ENCODE assay signal across 10 cellular contexts in the genomic region with DNA sequence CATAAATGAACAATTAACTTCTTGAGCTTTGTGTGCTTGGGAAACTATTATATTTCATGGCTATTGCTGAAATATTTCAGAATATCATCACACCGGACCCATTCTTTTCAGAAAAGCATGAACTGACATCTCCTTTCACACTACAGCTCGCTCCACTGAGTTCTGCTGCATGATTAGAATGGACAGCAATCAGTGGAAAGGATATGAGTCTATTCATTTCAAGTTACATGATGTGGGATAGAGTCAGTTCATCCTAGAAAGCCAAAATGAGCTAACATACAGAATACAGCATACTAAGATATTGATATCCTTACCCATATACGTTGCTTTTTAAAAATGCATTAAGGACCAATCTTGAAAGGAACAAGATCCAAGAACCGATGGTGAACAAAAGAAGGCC. TPM values are rescaled to one million over a fixed set of nuclear protein-coding genes. Genes with fewer than 3 reads are reported as not detected.
A peak's percentile ranks its signal among the peaks of the same experiment; 100 is the strongest.
DNase-seq lines count a peak whose midpoint lies in the region; TF ChIP-seq lines count a peak whose summit lies in the region.
"Had no signal": no experiment of that assay in that cellular context is flagged by ENCODE, and none has a peak within 500 bp of the region (broad histone marks: within the 10 kb centered on the region; RNA-seq: fewer than 3 reads in every experiment).

No MANE protein-coding gene starts in this region.

- no peak overlapping the region for H3K9ac ChIP-seq in OCI-LY3 (ENCODE audit: low read length)

- H3K4me3 Mint-ChIP-seq in CD4-positive, alpha-beta memory T cell: peak overlapping the region; percentile 83 to 89 (median 88)
- H3K4me3 Mint-ChIP-seq in endothelial cell (ENCODE audit: unreplicated experiment) (peak overlapping the region; percentile 94), progenitor cell of endocrine pancreas (ENCODE audit: low read depth) (peak overlapping the region; percentile 80)

- intact Hi-C loops in CD4-positive, alpha-beta memory T cell (cut with micrococcal nuclease): loop anchor here (1.0 to 2.0 kb wide), 5 partner anchors 205 to 750 kb away; a partner anchor contains a TSS

- CTCF ChIA-PET in CD4-positive, alpha-beta memory T cell (lab: Charles Lee; ENCODE audit: partially characterized antibody): interaction anchor here (0.7 to 6.8 kb wide), 33 partner anchors 8 to 749 kb away, joined by 3 to 256 read pairs (median 4); no protein-coding TSS in a partner anchor

- no peak for TF ChIP-seq CTCF in OCI-LY3 (IDR thresholded peaks at IDR 0.05; ENCODE audit: low read depth, low read length)
- TF ChIP-seq CTCF in endothelial cell (IDR thresholded peaks at IDR 0.05; ENCODE audit: unreplicated experiment): no peak
- TF ChIP-seq CTCF in progenitor cell of endocrine pancreas (IDR thresholded peaks at IDR 0.05; ENCODE audit: unreplicated experiment): no peak

- POLR2A ChIA-PET in CD4-positive, alpha-beta memory T cell (lab: Charles Lee; ENCODE audit: partially characterized antibody): interaction anchor here (0.5 to 3.4 kb wide), 21 partner anchors 11 to 750 kb away, joined by 3 to 27 read pairs (median 3); no protein-coding TSS in a partner anchor

- H3K4me2 ChIP-seq in OCI-LY3 (ENCODE audit: low read length): peak overlapping the region; percentile 62; the same call in 1 of the 2 replicates

- no peaks in the 10 kb centered on the region for H3K36me3 ChIP-seq in CD4-positive, alpha-beta memory T cell (ENCODE audit: insufficient read depth, low read length)
- H3K36me3 ChIP-seq in OCI-LY3 (replicated peaks; ENCODE audit: low read depth, low read length): peaks cover 4% of the 10 kb centered on the region

- peaks cover 28 to 47% (median 40%) of the 10 kb centered on the region in 4 donors for H3K4me1 Mint-ChIP-seq in CD4-positive, alpha-beta memory T cell
- H3K4me1 Mint-ChIP-seq in endothelial cell (ENCODE audit: unreplicated experiment) (peaks cover 31% of the 10 kb centered on the region), progenitor cell of endocrine pancreas (ENCODE audit: low read depth) (peaks cover 33% of the 10 kb centered on the region)

- H2AFZ ChIP-seq in OCI-LY3 (ENCODE audit: low read depth, low read length): no peak overlapping the region

- no peaks in the 10 kb centered on the region for H3K27me3 ChIP-seq in CD4-positive, alpha-beta memory T cell (ENCODE audit: insufficient read depth, low read length)
- no peaks in the 10 kb centered on the region for H3K27me3 ChIP-seq in OCI-LY3 (ENCODE audit: low read depth, low read length)

- peaks cover 0 to 15% of the 10 kb centered on the region in 2 donors for H3K36me3 Mint-ChIP-seq in CD4-positive, alpha-beta memory T cell
- peaks cover 9% of the 10 kb centered on the region for H3K36me3 Mint-ChIP-seq in endothelial cell (ENCODE audit: low read depth, unreplicated experiment)
- H3K36me3 Mint-ChIP-seq in progenitor cell of endocrine pancreas (ENCODE audit: insufficient read depth): no peaks in the 10 kb centered on the region
- H3K36me3 Mint-ChIP-seq: stimulated activated memory B cell treated with anti-CD40 and anti-IgM and Interleukin-4, amounts not matched to agents 10 μg/mL and 1 μg/mL and 100 μg/mL, for 72 hours had no signal

- H3K79me2 ChIP-seq in OCI-LY3 (ENCODE audit: low read length): peaks cover 28% of the 10 kb centered on the region

- no peaks in the 10 kb centered on the region for H3K27me3 Mint-ChIP-seq in CD4-positive, alpha-beta memory T cell
- H3K27me3 Mint-ChIP-seq in endothelial cell (ENCODE audit: unreplicated experiment): peaks cover 2% of the 10 kb centered on the region
- H3K27me3 Mint-ChIP-seq in progenitor cell of endocrine pancreas: no peaks in the 10 kb centered on the region
- H3K27me3 Mint-ChIP-seq: stimulated activated memory B cell treated with anti-CD40 and anti-IgM and Interleukin-4, amounts not matched to agents 10 μg/mL and 1 μg/mL and 100 μg/mL, for 72 hours had no signal

- no peaks in the 10 kb centered on the region for H3K9me3 ChIP-seq in CD4-positive, alpha-beta memory T cell (ENCODE audit: control insufficient read depth in 1 of 2, low read length in 2 of 2)
- no peaks in the 10 kb centered on the region for H3K9me3 ChIP-seq in OCI-LY3 (ENCODE audit: insufficient read depth, low read length)

- no peaks in the 10 kb centered on the region for H4K20me1 ChIP-seq in OCI-LY3 (ENCODE audit: insufficient read depth, low read length)

- no peak for DNase-seq in CD4-positive, alpha-beta memory T cell
- DNase-seq in endothelial cell (ENCODE audit: low spot score) (no peak), progenitor cell of endocrine pancreas (ENCODE audit: low spot score, unreplicated experiment) (no peak), NCI-H510A treated with DMSO at 0.1 percent for 48 hours (lab: John Stamatoyannopoulos, UW) (no peak), COLO829 (ENCODE audit: low spot score) (no peak), iPS-NIHi7 (ENCODE audit: extremely low spot score) (no peak)
- no peak for DNase-seq in effector CD8-positive, alpha-beta T cell (lab: John Stamatoyannopoulos, UW)
- DNase-seq: activated CD8-positive, alpha-beta memory T cell treated with anti-CD3 and anti-CD28 coated beads for 24 hours had no signal

- H3K4me1 ChIP-seq in CD4-positive, alpha-beta memory T cell (ENCODE audit: insufficient read depth, low read length): peaks cover 40% of the 10 kb centered on the region
- H3K4me1 ChIP-seq in OCI-LY3 (ENCODE audit: low read length): peaks cover 31% of the 10 kb centered on the region

- H3K27ac ChIP-seq in CD4-positive, alpha-beta memory T cell (ENCODE audit: low read depth, low read length): peak overlapping the region; percentile 2
- no peak overlapping the region for H3K27ac ChIP-seq in OCI-LY3 (ENCODE audit: low read length)

- no peaks in the 10 kb centered on the region for H3K9me3 Mint-ChIP-seq in CD4-positive, alpha-beta memory T cell
- H3K9me3 Mint-ChIP-seq in endothelial cell (ENCODE audit: unreplicated experiment): no peaks in the 10 kb centered on the region
- no peaks in the 10 kb centered on the region for H3K9me3 Mint-ChIP-seq in progenitor cell of endocrine pancreas (ENCODE audit: low read depth)
- H3K9me3 Mint-ChIP-seq: stimulated activated memory B cell treated with anti-CD40 and anti-IgM and Interleukin-4, amounts not matched to agents 10 μg/mL and 1 μg/mL and 100 μg/mL, for 72 hours had no signal

- no peak overlapping the region for H3K4me3 ChIP-seq in CD4-positive, alpha-beta memory T cell (ENCODE audit: low read length in 2 of 2)
- H3K4me3 ChIP-seq in OCI-LY3 (ENCODE audit: low read length): no peak overlapping the region

- peak overlapping the region; percentile 12 to 93 (median 89) for H3K27ac Mint-ChIP-seq in CD4-positive, alpha-beta memory T cell
- H3K27ac Mint-ChIP-seq in endothelial cell (ENCODE audit: unreplicated experiment) (peak overlapping the region; percentile 91), progenitor cell of endocrine pancreas (peak overlapping the region; percentile 96)
- H3K27ac Mint-ChIP-seq: stimulated activated memory B cell treated with anti-CD40 and anti-IgM and Interleukin-4, amounts not matched to agents 10 μg/mL and 1 μg/mL and 100 μg/mL, for 72 hours had no signal

RNA-seq across cellular contexts. Expression of a gene that starts 1.1 kb away (rescaled TPM):
- 10 to 100 TPM; 57.3 to 60.7 TPM for total RNA-seq in CD4-positive, alpha-beta memory T cell
- polyA plus RNA-seq in CD4-positive, alpha-beta memory T cell: 10 to 100 TPM in 1 of 2 donors, 1 to 10 TPM in 1; 7.3 to 42.5 TPM
- total RNA-seq in endothelial cell (ENCODE audit: unreplicated experiment) (21.0 TPM), progenitor cell of endocrine pancreas (36.8 and 39.8 TPM in 2 replicates)

RNA-seq across cellular contexts. Expression of a gene that starts 46.4 kb away (rescaled TPM):
- 10 to 100 TPM; 20.0 to 24.2 TPM for total RNA-seq in CD4-positive, alpha-beta memory T cell
- 10 to 100 TPM; 18.2 to 31.1 TPM for polyA plus RNA-seq in CD4-positive, alpha-beta memory T cell
- total RNA-seq in endothelial cell (ENCODE audit: unreplicated experiment): 12.5 TPM
- 16.1 and 17.1 TPM in 2 replicates for total RNA-seq in progenitor cell of endocrine pancreas

RNA-seq across cellular contexts. Expression of a gene that starts 56.4 kb away (rescaled TPM):
- 10 to 100 TPM; 14.4 to 15.0 TPM for total RNA-seq in CD4-positive, alpha-beta memory T cell
- 10 to 100 TPM in 1 of 2 donors, 1 to 10 TPM in 1; 9.0 to 12.7 TPM for polyA plus RNA-seq in CD4-positive, alpha-beta memory T cell
- total RNA-seq in endothelial cell (ENCODE audit: unreplicated experiment): 13.0 TPM
- total RNA-seq in progenitor cell of endocrine pancreas: 13.5 and 14.7 TPM in 2 replicates
